Comparison of ENCODE assay signal across 1 cellular context in genomic region chr2:102101097-102101843, GRCh38.
TF ChIP-seq lines count a peak whose summit lies in the region.

No MANE protein-coding gene starts in this region.

TF ChIP-seq in SK-N-SH treated with all-trans-retinoic acid at 6 μM for 48 hours, 23 proteins besides CTCF, POLR2A, EP300 and RAD21 (continued from another document):
- TF ChIP-seq PPARA (CRISPR knock-in tag; IDR thresholded peaks at IDR 0.05; ENCODE audit: borderline replicate concordance) (no peak), ZNF70 (CRISPR knock-in tag; IDR thresholded peaks at IDR 0.05) (no peak)
TF ChIP-seq in SK-N-SH treated with all-trans-retinoic acid at 6 μM for 48 hours: peak in this region for 0.
